In genomic region chr6:168883410-168884049, GRCh38 we compare ENCODE assay signal across 29 cellular contexts.
DNase-seq lines count a peak whose midpoint lies in the region; ATAC-seq and TF ChIP-seq lines count a peak whose summit lies in the region.
"Had no signal": no experiment of that assay in that cellular context is flagged by ENCODE, and none has a peak within 500 bp of the region (broad histone marks: within the 10 kb centered on the region; RNA-seq: fewer than 3 reads in every experiment).

No MANE protein-coding gene starts in this region.

- H3K27ac Mint-ChIP-seq in T-helper 2 cell treated with Interferon-gamma antibody and Interleukin-4, amounts not matched to agents 5 μg/mL and 100 μg/mL, for 36 hours, result peak overlapping the region; percentile 73
- H3K27ac Mint-ChIP-seq in natural killer cell, result peak overlapping the region; percentile 85 to 96
- H3K27ac Mint-ChIP-seq in natural killer cell treated with Interleukin-12 subunit alpha and Interleukin-12 subunit beta and Interleukin-15 and Interleukin-18, amount 100 ng/mL, for 72 hours, result peak overlapping the region in 1 of 2 donors; percentile 84
- H3K27ac Mint-ChIP-seq in effector memory CD8-positive, alpha-beta T cell, result peak overlapping the region; percentile 92 to 96
- H3K27ac Mint-ChIP-seq: brain; nephron progenitor cell; stimulated activated naive CD8-positive, alpha-beta T cell treated with anti-CD3 and anti-CD28 coated beads, Interleukin-15, Interleukin-2, amounts not matched to agents 100 ng/mL and 50 ng/mL, for 24 hours had no signal

- H3K27me3 ChIP-seq in upper lobe of right lung, result peaks cover 21% of the 10 kb centered on the region
- H3K27me3 ChIP-seq: ovary, uterus had no signal

- H3K36me3 ChIP-seq in upper lobe of right lung, result no peaks in the 10 kb centered on the region
- H3K36me3 ChIP-seq: gastrocnemius medialis, ovary, thoracic aorta, uterus had no signal

- TF ChIP-seq CTCF in natural killer cell (IDR thresholded peaks at IDR 0.05) (no peak), upper lobe of right lung (IDR thresholded peaks at IDR 0.05) (no peak)

- no peak for ATAC-seq in natural killer cell
- ATAC-seq in natural killer cell treated with Interleukin-12 subunit alpha and Interleukin-12 subunit beta and Interleukin-15 and Interleukin-18, amount 100 ng/mL, for 72 hours, result no peak
- ATAC-seq in effector memory CD8-positive, alpha-beta T cell (replicated peaks), result no peak
- ATAC-seq in upper lobe of right lung, result no peak
- ATAC-seq: gastrocnemius medialis, SK-N-SH treated with all-trans-retinoic acid at 6 μM for 48 hours had no signal

- H3K9me3 Mint-ChIP-seq in T-helper 2 cell treated with Interferon-gamma antibody and Interleukin-4, amounts not matched to agents 5 μg/mL and 100 μg/mL, for 36 hours, result no peaks in the 10 kb centered on the region
- no peaks in the 10 kb centered on the region for H3K9me3 Mint-ChIP-seq in natural killer cell
- H3K9me3 Mint-ChIP-seq in natural killer cell treated with Interleukin-12 subunit alpha and Interleukin-12 subunit beta and Interleukin-15 and Interleukin-18, amount 100 ng/mL, for 72 hours, result no peaks in the 10 kb centered on the region
- H3K9me3 Mint-ChIP-seq in effector memory CD8-positive, alpha-beta T cell, result no peaks in the 10 kb centered on the region
- H3K9me3 Mint-ChIP-seq: stimulated activated naive CD8-positive, alpha-beta T cell treated with anti-CD3 and anti-CD28 coated beads, Interleukin-15, Interleukin-2, amounts not matched to agents 100 ng/mL and 50 ng/mL, for 24 hours had no signal

- H3K36me3 Mint-ChIP-seq in T-helper 2 cell treated with Interferon-gamma antibody and Interleukin-4, amounts not matched to agents 5 μg/mL and 100 μg/mL, for 36 hours (ENCODE audit: low read depth), result no peaks in the 10 kb centered on the region
- H3K36me3 Mint-ChIP-seq in natural killer cell, result no peaks in the 10 kb centered on the region
- H3K36me3 Mint-ChIP-seq in natural killer cell treated with Interleukin-12 subunit alpha and Interleukin-12 subunit beta and Interleukin-15 and Interleukin-18, amount 100 ng/mL, for 72 hours, result no peaks in the 10 kb centered on the region
- peaks cover 3% of the 10 kb centered on the region for H3K36me3 Mint-ChIP-seq in effector memory CD8-positive, alpha-beta T cell (ENCODE audit: insufficient read depth)
- H3K36me3 Mint-ChIP-seq: brain had no signal

- H3K27ac ChIP-seq in upper lobe of right lung, result peak overlapping the region; percentile 55
- H3K27ac ChIP-seq: gastrocnemius medialis, GM23248, hepatocyte, ovary, thoracic aorta, uterus had no signal

- H3K4me3 ChIP-seq in upper lobe of right lung, result no peak overlapping the region
- H3K4me3 ChIP-seq: hepatocyte, lung had no signal

- H3K4me1 Mint-ChIP-seq in T-helper 2 cell treated with Interferon-gamma antibody and Interleukin-4, amounts not matched to agents 5 μg/mL and 100 μg/mL, for 36 hours (ENCODE audit: low read depth), result peaks cover 7% of the 10 kb centered on the region
- H3K4me1 Mint-ChIP-seq in natural killer cell, result peaks cover 35 to 36% of the 10 kb centered on the region in 2 donors
- peaks cover 9 to 28% of the 10 kb centered on the region in 2 donors for H3K4me1 Mint-ChIP-seq in natural killer cell treated with Interleukin-12 subunit alpha and Interleukin-12 subunit beta and Interleukin-15 and Interleukin-18, amount 100 ng/mL, for 72 hours (ENCODE audit: low read depth in 2 of 2)
- peaks cover 10 to 12% of the 10 kb centered on the region in 2 donors for H3K4me1 Mint-ChIP-seq in effector memory CD8-positive, alpha-beta T cell (ENCODE audit: low read depth in 2 of 2)

- H3K9me3 ChIP-seq in upper lobe of right lung, result no peaks in the 10 kb centered on the region
- H3K9me3 ChIP-seq: gastrocnemius medialis, ovary, thoracic aorta, uterus had no signal

- intact Hi-C loops in natural killer cell (cut with micrococcal nuclease) (loop anchor here (1.0 to 10.0 kb wide), 3 partner anchors 59 to 513 kb away; no protein-coding TSS in a partner anchor), upper lobe of right lung (cut with DNase I) (no loop called here)

- H3K4me3 Mint-ChIP-seq in T-helper 2 cell treated with Interferon-gamma antibody and Interleukin-4, amounts not matched to agents 5 μg/mL and 100 μg/mL, for 36 hours, result peak overlapping the region; percentile 83
- peak overlapping the region; percentile 85 for H3K4me3 Mint-ChIP-seq in natural killer cell
- H3K4me3 Mint-ChIP-seq in natural killer cell treated with Interleukin-12 subunit alpha and Interleukin-12 subunit beta and Interleukin-15 and Interleukin-18, amount 100 ng/mL, for 72 hours, result no peak overlapping the region
- H3K4me3 Mint-ChIP-seq in effector memory CD8-positive, alpha-beta T cell, result peak overlapping the region; percentile 79 to 89
- H3K4me3 Mint-ChIP-seq: nephron progenitor cell had no signal

- H3K4me1 ChIP-seq in upper lobe of right lung, result no peaks in the 10 kb centered on the region
- H3K4me1 ChIP-seq: uterus had no signal

- no peak for DNase-seq in T-helper 2 cell treated with Interferon-gamma antibody and Interleukin-4, amounts not matched to agents 5 μg/mL and 100 μg/mL, for 36 hours (ENCODE audit: low spot score)
- DNase-seq in T-helper 2 cell (no peak), natural killer cell (no peak), upper lobe of right lung (no peak)
- no peak for DNase-seq in natural killer cell treated with Interleukin-12 subunit alpha and Interleukin-12 subunit beta and Interleukin-15 and Interleukin-18, amount 100 ng/mL, for 72 hours (ENCODE audit: low spot score)
- no peak for DNase-seq in effector memory CD8-positive, alpha-beta T cell
- DNase-seq in NK-92 treated with Interleukin-12 subunit alpha and Interleukin-12 subunit beta, amount 100 ng/mL, for 24 hours (lab: John Stamatoyannopoulos, UW), result no peak
- no peak for DNase-seq in activated CD4-positive, CD25-positive, alpha-beta regulatory T cell (lab: John Stamatoyannopoulos, UW)
- DNase-seq: 8988T; activated CD4-positive, alpha-beta T cell treated with anti-CD3 and anti-CD28 coated beads for 48 hours; amniotic stem cell; DMS 273 treated with DMSO at 0.1 percent for 48 hours; gastrocnemius medialis; GM23248; left cardiac atrium; NCI-H1417 treated with DMSO at 0.1 percent for 48 hours; NCI-H2081; NCI-H526; nephron progenitor cell; ovary; retina; T1000 had no signal

- H3K27me3 Mint-ChIP-seq in T-helper 2 cell treated with Interferon-gamma antibody and Interleukin-4, amounts not matched to agents 5 μg/mL and 100 μg/mL, for 36 hours (ENCODE audit: low read depth), result no peaks in the 10 kb centered on the region
- no peaks in the 10 kb centered on the region for H3K27me3 Mint-ChIP-seq in natural killer cell (ENCODE audit: low read depth in 2 of 2)
- H3K27me3 Mint-ChIP-seq in natural killer cell treated with Interleukin-12 subunit alpha and Interleukin-12 subunit beta and Interleukin-15 and Interleukin-18, amount 100 ng/mL, for 72 hours, result no peaks in the 10 kb centered on the region
- H3K27me3 Mint-ChIP-seq in effector memory CD8-positive, alpha-beta T cell, result peaks cover 0 to 7% of the 10 kb centered on the region in 2 donors
